Comparison of ENCODE assay signal across 31 cellular contexts in genomic region chr16:89915303-89916232, GRCh38. TPM values are rescaled to one million over a fixed set of nuclear protein-coding genes. Genes with fewer than 3 reads are reported as not detected.
DNase-seq lines count a peak whose midpoint lies in the region; ATAC-seq and TF ChIP-seq lines count a peak whose summit lies in the region.
"Had no signal": no experiment of that assay in that cellular context is flagged by ENCODE, and none has a peak within 500 bp of the region (broad histone marks: within the 10 kb centered on the region; RNA-seq: fewer than 3 reads in every experiment).

No MANE protein-coding gene starts in this region.

- H3K4me2 ChIP-seq in KMS-11 = peak overlapping the region; percentile 13; the same call in 1 of the 2 replicates
- H3K4me2 ChIP-seq: hepatocyte had no signal

- ATAC-seq in central memory CD8-positive, alpha-beta T cell (replicated peaks; ENCODE audit: extremely low read depth, poor library complexity, severe bottlenecking) = no peak
- no peak for ATAC-seq in stimulated activated naive CD8-positive, alpha-beta T cell treated with anti-CD3 and anti-CD28 coated beads, Interleukin-15, amount 100 ng/mL, for 72 hours
- ATAC-seq: activated CD4-positive, alpha-beta T cell treated with anti-CD3 and anti-CD28 coated beads for 36 hours; HCT116; left colon; PC-3; right cardiac atrium had no signal

- H3K4me1 ChIP-seq in KMS-11 (ENCODE audit: low read depth, poor library complexity, severe bottlenecking) = peaks cover 35% of the 10 kb centered on the region

- TF ChIP-seq CTCF in Calu3 (IDR thresholded peaks at IDR 0.05; ENCODE audit: unreplicated experiment) (no peak), KMS-11 (conservative IDR thresholded peaks at IDR 0.05; ENCODE audit: low read depth, low read length) (no peak), mesothelial cell of epicardium (IDR thresholded peaks at IDR 0.05; ENCODE audit: unreplicated experiment) (no peak)

- intact Hi-C loops in Calu3 (cut with micrococcal nuclease; ENCODE audit: unreplicated experiment) = no loop called here

- no peaks in the 10 kb centered on the region for H3K36me3 ChIP-seq in KMS-11 (ENCODE audit: insufficient read depth)

- H2AFZ ChIP-seq in KMS-11 (ENCODE audit: low read depth) = no peak overlapping the region
- H2AFZ ChIP-seq: hepatocyte had no signal

- no peaks in the 10 kb centered on the region for H4K20me1 ChIP-seq in KMS-11 (ENCODE audit: insufficient read depth)

- H3K9me3 Mint-ChIP-seq in Calu3 (ENCODE audit: low read depth, unreplicated experiment) (no peaks in the 10 kb centered on the region), mesothelial cell of epicardium (no peaks in the 10 kb centered on the region)
- no peaks in the 10 kb centered on the region for H3K9me3 Mint-ChIP-seq in central memory CD8-positive, alpha-beta T cell
- no peaks in the 10 kb centered on the region for H3K9me3 Mint-ChIP-seq in stimulated activated naive CD8-positive, alpha-beta T cell treated with anti-CD3 and anti-CD28 coated beads, Interleukin-15, amount 100 ng/mL, for 72 hours
- H3K9me3 Mint-ChIP-seq: activated naive CD8-positive, alpha-beta T cell treated with anti-CD3 and anti-CD28 coated beads, Interleukin-2, amount 10 ng/mL, durations not matched to agents 7 days and 5 days had no signal

- no peaks in the 10 kb centered on the region for H3K79me2 ChIP-seq in KMS-11 (ENCODE audit: insufficient read depth, low read depth)
- H3K79me2 ChIP-seq: hepatocyte had no signal

- CTCF ChIA-PET in Calu3 (lab: Charles Lee) = no interaction called here

- no peak overlapping the region for H3K4me3 ChIP-seq in KMS-11 (IDR thresholded peaks at IDR 0.05; ENCODE audit: insufficient read depth, low read depth, low read length)
- H3K4me3 ChIP-seq: coronary artery, hepatocyte, tibial artery had no signal

- BruUV-seq in Calu3 (replicated peaks; lab: Mats Ljungman, UMichigan) = no TSS peak

- H3K27me3 ChIP-seq in KMS-11 (ENCODE audit: insufficient read depth, low read depth) = no peaks in the 10 kb centered on the region; the same call in 1 of the 2 replicates
- H3K27me3 ChIP-seq: BE2C, hepatocyte had no signal

- H3K4me1 Mint-ChIP-seq in Calu3 (ENCODE audit: low read depth, unreplicated experiment) (peaks cover 15% of the 10 kb centered on the region), mesothelial cell of epicardium (peaks cover 9% of the 10 kb centered on the region)
- peaks cover 26% of the 10 kb centered on the region for H3K4me1 Mint-ChIP-seq in central memory CD8-positive, alpha-beta T cell
- peaks cover 34% of the 10 kb centered on the region for H3K4me1 Mint-ChIP-seq in stimulated activated naive CD8-positive, alpha-beta T cell treated with anti-CD3 and anti-CD28 coated beads, Interleukin-15, amount 100 ng/mL, for 72 hours

- H3K9ac ChIP-seq in KMS-11 = no peak overlapping the region

- H3K27ac ChIP-seq in KMS-11 = no peak overlapping the region
- H3K27ac ChIP-seq: coronary artery, hepatocyte, neutrophil, tibial artery had no signal

- H3K36me3 Mint-ChIP-seq in Calu3 (ENCODE audit: insufficient read depth, unreplicated experiment) (peaks cover 88% of the 10 kb centered on the region), mesothelial cell of epicardium (peaks cover 4% of the 10 kb centered on the region)
- peaks cover 21% of the 10 kb centered on the region for H3K36me3 Mint-ChIP-seq in central memory CD8-positive, alpha-beta T cell (ENCODE audit: insufficient read depth)

- H3K27ac Mint-ChIP-seq in Calu3 (ENCODE audit: unreplicated experiment) = peak overlapping the region; percentile 52
- no peak overlapping the region for H3K27ac Mint-ChIP-seq in central memory CD8-positive, alpha-beta T cell (ENCODE audit: low read depth)
- no peak overlapping the region for H3K27ac Mint-ChIP-seq in mesothelial cell of epicardium
- H3K27ac Mint-ChIP-seq in stimulated activated naive CD8-positive, alpha-beta T cell treated with anti-CD3 and anti-CD28 coated beads, Interleukin-15, amount 100 ng/mL, for 72 hours = no peak overlapping the region
- H3K27ac Mint-ChIP-seq: activated CD4-positive, alpha-beta T cell treated with anti-CD3 and anti-CD28 coated beads for 36 hours; activated naive CD8-positive, alpha-beta T cell treated with anti-CD3 and anti-CD28 coated beads, Interleukin-2, amount 10 ng/mL, durations not matched to agents 7 days and 5 days had no signal

- no peak for DNase-seq in Calu3
- DNase-seq in central memory CD8-positive, alpha-beta T cell (ENCODE audit: low spot score in 2 of 2) = no peak
- DNase-seq in mesothelial cell of epicardium (ENCODE audit: low spot score in 2 of 2, unreplicated experiment in 2 of 2) = no peak
- no peak for DNase-seq in COLO668 (lab: John Stamatoyannopoulos, UW; ENCODE audit: unreplicated experiment)
- no peak for DNase-seq in DMS79 (lab: John Stamatoyannopoulos, UW)
- no peak for DNase-seq in stimulated activated naive CD8-positive, alpha-beta T cell treated with anti-CD3 and anti-CD28 coated beads, Interleukin-15, amount 100 ng/mL, for 72 hours
- DNase-seq: ACHN; activated CD4-positive, alpha-beta T cell treated with anti-CD3 and anti-CD28 coated beads for 36 hours; activated effector memory CD4-positive, alpha-beta T cell treated with Interleukin-2 at 50 U/mL for 16 hours; activated naive CD8-positive, alpha-beta T cell treated with anti-CD3 and anti-CD28 coated beads, Interleukin-2, amount 10 ng/mL, durations not matched to agents 7 days and 5 days; activated T-cell treated with anti-CD3 and anti-CD28 coated beads for 4 hours; aorta; BE2C; CD8-positive, alpha-beta memory T cell; DMS79 treated with DMSO at 0.1 percent for 48 hours; effector CD8-positive, alpha-beta T cell; GF-D8; left colon; mammary epithelial cell; NCI-H1105; NCI-H187; PC-3; SHP77 treated with DMSO at 0.1 percent for 48 hours; stimulated activated CD4-positive, alpha-beta T cell treated with anti-CD3 and anti-CD28 coated beads, Interleukin-1b, Interleukin-23, amount 100 ng/mL, for 48 hours; tibial artery had no signal

- H3K4me3 Mint-ChIP-seq in Calu3 (ENCODE audit: low read depth, unreplicated experiment) (no peak overlapping the region), mesothelial cell of epicardium (peak overlapping the region; percentile 13)
- H3K4me3 Mint-ChIP-seq in central memory CD8-positive, alpha-beta T cell = peak overlapping the region; percentile 25
- H3K4me3 Mint-ChIP-seq in stimulated activated naive CD8-positive, alpha-beta T cell treated with anti-CD3 and anti-CD28 coated beads, Interleukin-15, amount 100 ng/mL, for 72 hours = no peak overlapping the region
- H3K4me3 Mint-ChIP-seq: activated CD4-positive, alpha-beta T cell treated with anti-CD3 and anti-CD28 coated beads for 36 hours; activated naive CD8-positive, alpha-beta T cell treated with anti-CD3 and anti-CD28 coated beads, Interleukin-2, amount 10 ng/mL, durations not matched to agents 7 days and 5 days had no signal

- no peaks in the 10 kb centered on the region for H3K27me3 Mint-ChIP-seq in Calu3 (ENCODE audit: unreplicated experiment)
- H3K27me3 Mint-ChIP-seq in central memory CD8-positive, alpha-beta T cell = peaks cover 15% of the 10 kb centered on the region
- H3K27me3 Mint-ChIP-seq in mesothelial cell of epicardium (ENCODE audit: low read depth) = peaks cover 16% of the 10 kb centered on the region
- H3K27me3 Mint-ChIP-seq in stimulated activated naive CD8-positive, alpha-beta T cell treated with anti-CD3 and anti-CD28 coated beads, Interleukin-15, amount 100 ng/mL, for 72 hours = peaks cover 30% of the 10 kb centered on the region

RNA-seq across cellular contexts. Expression of gene MC1R, which starts 3.1 kb away (rescaled TPM):
- 16.9 and 17.4 TPM in 2 replicates for total RNA-seq in Calu3 (2022)
- total RNA-seq in mesothelial cell of epicardium = 6.7 to 7.5 TPM (median 7.5 TPM) in 3 replicates

RNA-seq across cellular contexts. Expression of gene TUBB3, which starts 7.6 kb away (rescaled TPM):
- total RNA-seq in Calu3 (2022) (52.1 and 61.5 TPM in 2 replicates), mesothelial cell of epicardium (24.5 to 26.4 TPM (median 24.7 TPM) in 3 replicates)

RNA-seq across cellular contexts. Expression of gene DEF8, which starts 33.0 kb away (rescaled TPM):
- total RNA-seq in Calu3 (2022) = 67.0 and 70.1 TPM in 2 replicates
- 70.9 to 74.2 TPM (median 74.1 TPM) in 3 replicates for total RNA-seq in mesothelial cell of epicardium

RNA-seq across cellular contexts. Expression of gene TCF25, which starts 42.2 kb away (rescaled TPM):
- total RNA-seq in Calu3 (2022) = 270 and 300 TPM in 2 replicates
- 304 to 323 TPM (median 313 TPM) in 3 replicates for total RNA-seq in mesothelial cell of epicardium

Comparison
In these comparisons a context has a peak if more than half of its experiments do, and no peak if none do; other contexts are left out.
1. H3K4me3 Mint-ChIP-seq: peak in central memory CD8-positive, alpha-beta T cell (single experiment) and mesothelial cell of epicardium (single experiment); none in Calu3 (single experiment) and stimulated activated naive CD8-positive, alpha-beta T cell treated with anti-CD3 and anti-CD28 coated beads, Interleukin-15, amount 100 ng/mL, for 72 hours (0 of 2).